Comparison of ENCODE assay signal across 12 cellular contexts in the genomic region with DNA sequence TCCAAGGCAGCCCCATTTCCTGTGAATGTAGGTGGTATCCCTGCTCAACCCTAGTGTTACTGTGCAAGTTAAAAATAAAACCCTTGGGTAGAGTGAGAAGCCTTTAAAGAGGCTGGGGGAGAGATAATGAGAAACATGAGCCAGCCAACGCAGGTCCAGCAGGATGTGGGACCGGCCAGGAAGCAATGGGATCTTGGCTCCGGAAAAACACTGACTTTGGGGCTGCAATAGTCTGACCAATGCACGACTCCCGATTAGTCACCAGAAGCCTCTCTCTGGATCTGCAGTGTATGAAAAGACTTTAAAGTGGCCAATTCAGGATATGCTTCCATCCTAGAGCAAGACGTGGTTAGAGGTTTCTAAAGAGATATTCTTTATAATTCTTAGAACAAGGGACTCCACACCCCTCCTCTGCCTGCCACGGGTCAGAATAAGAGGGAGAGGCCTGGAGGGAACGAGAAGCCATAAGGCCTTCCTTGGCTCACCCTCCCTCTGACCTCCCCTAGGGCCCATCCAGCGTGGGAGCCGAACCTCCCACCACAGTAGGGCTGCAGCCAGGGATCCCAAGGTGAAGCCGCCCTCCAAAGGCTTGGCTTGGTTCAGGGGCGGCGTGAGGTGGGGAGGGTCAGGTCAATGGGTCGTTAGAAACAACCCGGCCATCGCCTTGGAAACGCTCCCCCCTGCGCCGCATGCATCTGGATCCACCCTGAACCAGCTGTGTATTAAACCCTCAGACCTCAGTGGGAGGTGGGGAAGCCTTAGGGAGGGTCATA. TPM values are rescaled to one million over a fixed set of nuclear protein-coding genes. Genes with fewer than 3 reads are reported as not detected.
A peak's percentile ranks its signal among the peaks of the same experiment; 100 is the strongest.
DNase-seq lines count a peak whose midpoint lies in the region; ATAC-seq, FAIRE-seq and TF ChIP-seq lines count a peak whose summit lies in the region.
"Had no signal": no experiment of that assay in that cellular context is flagged by ENCODE, and none has a peak within 500 bp of the region (broad histone marks: within the 10 kb centered on the region; RNA-seq: fewer than 3 reads in every experiment).

No MANE protein-coding gene starts in this region.

- no peak overlapping the region for H2AFZ ChIP-seq in endothelial cell of umbilical vein (ENCODE audit: low read depth, low read length)

- intact Hi-C loops in endothelial cell of umbilical vein (cut with micrococcal nuclease) = no loop called here

- H3K4me2 ChIP-seq in endothelial cell of umbilical vein (ENCODE audit: insufficient read depth, low read length) = peak overlapping the region; percentile 36

- ATAC-seq in HG03354 (IDR thresholded peaks at IDR 0.05; ENCODE audit: poor library complexity, severe bottlenecking, unreplicated experiment) = no peak
- no peak for ATAC-seq in HG02970 (IDR thresholded peaks at IDR 0.05; ENCODE audit: low FRiP score, unreplicated experiment)

- FAIRE-seq in endothelial cell of umbilical vein (lab: Jason Lieb, UNC) = peak; percentile 99
- no peak for FAIRE-seq in D721Med (lab: Jason Lieb, UNC)

- no TSS peak for BruUV-seq in endothelial cell of umbilical vein (replicated peaks; lab: Mats Ljungman, UMichigan)

- H3K27ac ChIP-seq in AG04450 (ENCODE audit: low read depth, low read length) (peak overlapping the region; percentile 57), RWPE1 (peak overlapping the region; percentile 56), endothelial cell of umbilical vein (ENCODE audit: insufficient read depth, low read depth, low read length) (no peak overlapping the region), muscle layer of duodenum (ENCODE audit: low read length) (peak overlapping the region; percentile 41)
- H3K27ac ChIP-seq: SJSA1 had no signal

- H3K9me3 ChIP-seq in AG04450 (ENCODE audit: control insufficient read depth, insufficient read depth, low read length) (no peaks in the 10 kb centered on the region; the same call in none of the 2 replicates), endothelial cell of umbilical vein (replicated peaks; ENCODE audit: control insufficient read depth, insufficient read depth, low read length) (no peaks in the 10 kb centered on the region), muscle layer of duodenum (ENCODE audit: control insufficient read depth in 1 of 2, low read length in 2 of 2) (no peaks in the 10 kb centered on the region)
- H3K9me3 ChIP-seq: SJSA1 had no signal

- H3K9me1 ChIP-seq in endothelial cell of umbilical vein (replicated peaks; ENCODE audit: control insufficient read depth, extremely low read depth, insufficient read depth, low read length) = no peaks in the 10 kb centered on the region

- no peaks in the 10 kb centered on the region for H3K79me2 ChIP-seq in endothelial cell of umbilical vein (ENCODE audit: control insufficient read depth, insufficient read depth, low read length)

- H3K36me3 ChIP-seq in endothelial cell of umbilical vein (ENCODE audit: control insufficient read depth in 2 of 2, extremely low read depth in 1 of 2, insufficient read depth in 2 of 2, low read length in 2 of 2) (no peaks in the 10 kb centered on the region), muscle layer of duodenum (ENCODE audit: control insufficient read depth in 1 of 2, insufficient read depth in 2 of 2, low read length in 2 of 2) (no peaks in the 10 kb centered on the region)
- H3K36me3 ChIP-seq: SJSA1 had no signal

- no peaks in the 10 kb centered on the region for H4K20me1 ChIP-seq in endothelial cell of umbilical vein (replicated peaks; ENCODE audit: control insufficient read depth, extremely low read depth, insufficient read depth, low read length)

- H3K4me3 ChIP-seq in AG04450 (ENCODE audit: low read depth, low read length) = no peak overlapping the region
- no peak overlapping the region for H3K4me3 ChIP-seq in endothelial cell of umbilical vein (replicated peaks in 1 of 3; ENCODE audit: insufficient read depth in 1 of 3, low read depth in 1 of 3, low read length in 3 of 3)
- no peak overlapping the region for H3K4me3 ChIP-seq in muscle layer of duodenum (ENCODE audit: low read depth in 1 of 2, low read length in 2 of 2)
- H3K4me3 ChIP-seq: SJSA1 had no signal

- no peak for TF ChIP-seq CTCF in AG04450 (IDR thresholded peaks at IDR 0.05; ENCODE audit: low read depth, low read length)
- no peak for TF ChIP-seq CTCF in RWPE1 (conservative IDR thresholded peaks at IDR 0.05; ENCODE audit: low read depth)
- no peak for TF ChIP-seq CTCF in endothelial cell of umbilical vein (IDR thresholded peaks at IDR 0.05; ENCODE audit: extremely low read depth in 1 of 2, insufficient read depth in 1 of 2, low read depth in 1 of 2, low read length in 2 of 2)
- TF ChIP-seq CTCF in D721Med (IDR thresholded peaks at IDR 0.05; ENCODE audit: insufficient read depth, missing control alignments) = no peak

- CTCF ChIA-PET in AG04450 (lab: Charles Lee) (interaction anchor here (3.0 to 3.8 kb wide), 2 partner anchors 19 to 39 kb away, joined by 14 read pairs; no protein-coding TSS in a partner anchor), RWPE1 (lab: Yijun Ruan, JAX) (interaction anchor here (0.7 to 2.7 kb wide), 2 partner anchors 19 to 39 kb away, joined by 3 to 19 read pairs; no protein-coding TSS in a partner anchor), endothelial cell of umbilical vein (lab: Charles Lee) (interaction anchor here (1.6 to 2.3 kb wide), 2 partner anchors 16 to 38 kb away, joined by 4 to 12 read pairs; no protein-coding TSS in a partner anchor)

- DNase-seq in AG04450 (ENCODE audit: low read depth, low spot score) (peak; percentile 41), RWPE1 (ENCODE audit: low spot score) (peak; percentile 49), endothelial cell of umbilical vein (ENCODE audit: low read depth, low spot score) (peak; percentile 59), D721Med (ENCODE audit: insufficient read length, low spot score) (no peak), NCI-H526 (lab: John Stamatoyannopoulos, UW) (no peak)
- DNase-seq: activated naive CD8-positive, alpha-beta T cell treated with anti-CD3 and anti-CD28 coated beads for 36 hours; stimulated activated CD4-positive, alpha-beta T cell treated with anti-CD3 and anti-CD28 coated beads, Interleukin-4, amount 100 ng/mL, for 1 hour; trophoblast cell had no signal

- POLR2A ChIA-PET in AG04450 (lab: Yijun Ruan, JAX) = no interaction called here
- POLR2A ChIA-PET in RWPE1 (lab: Yijun Ruan, JAX; ENCODE audit: low non-redundant PET) = no interaction called here
- POLR2A ChIA-PET in endothelial cell of umbilical vein (lab: Charles Lee) = no interaction called here

- peaks cover 2% of the 10 kb centered on the region for H3K27me3 ChIP-seq in AG04450 (ENCODE audit: control insufficient read depth, insufficient read depth, low read length)
- peaks cover 21 to 30% of the 10 kb centered on the region in 2 experiments for H3K27me3 ChIP-seq in endothelial cell of umbilical vein (ENCODE audit: control insufficient read depth in 2 of 2, insufficient read depth in 2 of 2, low read length in 2 of 2)
- no peaks in the 10 kb centered on the region for H3K27me3 ChIP-seq in muscle layer of duodenum (ENCODE audit: low read depth, low read length)
- H3K27me3 ChIP-seq: SJSA1 had no signal

- no peak for TF ChIP-seq POLR2A in endothelial cell of umbilical vein (IDR thresholded peaks at IDR 0.05; ENCODE audit: low read depth, low read length)

- H3K4me1 ChIP-seq in endothelial cell of umbilical vein (ENCODE audit: control insufficient read depth, extremely low read depth, insufficient read depth, low read length) (peaks cover 8% of the 10 kb centered on the region), muscle layer of duodenum (ENCODE audit: control insufficient read depth in 1 of 2, insufficient read depth in 2 of 2, low read length in 2 of 2) (peaks cover 2 to 4% of the 10 kb centered on the region in 2 donors)

- dilution Hi-C loops in endothelial cell of umbilical vein (cut with MboI; ENCODE audit: extremely low pct_ligation_motif_present, low sequenced_read_pairs) = no loop called here

- no peak overlapping the region for H3K9ac ChIP-seq in endothelial cell of umbilical vein (replicated peaks; ENCODE audit: extremely low read depth, insufficient read depth, low read length)

TF ChIP-seq in endothelial cell of umbilical vein, 7 proteins besides CTCF, POLR2A, EP300 and RAD21:
- TF ChIP-seq POLR2AphosphoS5 (IDR thresholded peaks at IDR 0.05; ENCODE audit: insufficient read depth, low read depth, low read length) = peak; percentile 63
- TF ChIP-seq MYC (IDR thresholded peaks at IDR 0.05; ENCODE audit: low read depth, low read length) = no peak
- TF ChIP-seq FOS (IDR thresholded peaks at IDR 0.05; ENCODE audit: borderline replicate concordance, insufficient read depth, low read length) = peak; percentile 84
- TF ChIP-seq GATA2 (IDR thresholded peaks at IDR 0.05; ENCODE audit: insufficient read depth, insufficient read length, low read depth, low read length) = peak; percentile 20
- peak; percentile 46 for TF ChIP-seq JUN (IDR thresholded peaks at IDR 0.05; ENCODE audit: borderline replicate concordance, insufficient read depth, insufficient read length, low read depth)
- no peak for TF ChIP-seq EZH2 (IDR thresholded peaks at IDR 0.05; ENCODE audit: borderline replicate concordance, low read depth, low read length, severe bottlenecking)
- TF ChIP-seq, protein P1, sequence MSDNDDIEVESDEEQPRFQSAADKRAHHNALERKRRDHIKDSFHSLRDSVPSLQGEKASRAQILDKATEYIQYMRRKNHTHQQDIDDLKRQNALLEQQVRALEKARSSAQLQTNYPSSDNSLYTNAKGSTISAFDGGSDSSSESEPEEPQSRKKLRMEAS (IDR thresholded peaks at IDR 0.05; ENCODE audit: insufficient read depth, insufficient read length) = no peak

RNA-seq across cellular contexts. Expression of a gene that starts 11.3 kb away (rescaled TPM):
- polyA plus RNA-seq in AG04450 (2011; rRNA removed) = 5.9 and 6.3 TPM in 2 replicates
- 2.3 and 3.7 TPM in 2 replicates for polyA minus RNA-seq in AG04450 (2011; rRNA and poly(A)+ RNA removed)
- total RNA-seq in endothelial cell of umbilical vein = not detected in 2 replicates
- polyA plus RNA-seq in endothelial cell of umbilical vein = not detected in 2 replicates
- not detected in 2 replicates for polyA plus RNA-seq in endothelial cell of umbilical vein (2011; cell fraction: cytosol; rRNA removed)
- not detected in 2 replicates for polyA plus RNA-seq in endothelial cell of umbilical vein (2011; cell fraction: nucleus; rRNA removed)
- polyA plus RNA-seq in endothelial cell of umbilical vein (2012) = 0.53 TPM in 1 of 2 replicates, not detected in the other
- polyA minus RNA-seq in endothelial cell of umbilical vein = not detected in 2 replicates
- not detected for polyA minus RNA-seq in endothelial cell of umbilical vein (2011; cell fraction: cytosol; rRNA and poly(A)+ RNA removed)
- polyA minus RNA-seq in endothelial cell of umbilical vein (2011; cell fraction: nucleus; rRNA and poly(A)+ RNA removed) = not detected in 2 replicates
- total RNA-seq: activated naive CD8-positive, alpha-beta T cell treated with anti-CD3 and anti-CD28 coated beads for 36 hours had no signal

Comparison
In these comparisons a context has a peak if more than half of its experiments do, and no peak if none do; other contexts are left out.
1. DNase-seq: peak in AG04450 (single experiment), RWPE1 (single experiment) and endothelial cell of umbilical vein (single experiment); none in D721Med (single experiment) and NCI-H526 (0 of 2).